16 cellular contexts compared by ENCODE assay signal in the genomic region with DNA sequence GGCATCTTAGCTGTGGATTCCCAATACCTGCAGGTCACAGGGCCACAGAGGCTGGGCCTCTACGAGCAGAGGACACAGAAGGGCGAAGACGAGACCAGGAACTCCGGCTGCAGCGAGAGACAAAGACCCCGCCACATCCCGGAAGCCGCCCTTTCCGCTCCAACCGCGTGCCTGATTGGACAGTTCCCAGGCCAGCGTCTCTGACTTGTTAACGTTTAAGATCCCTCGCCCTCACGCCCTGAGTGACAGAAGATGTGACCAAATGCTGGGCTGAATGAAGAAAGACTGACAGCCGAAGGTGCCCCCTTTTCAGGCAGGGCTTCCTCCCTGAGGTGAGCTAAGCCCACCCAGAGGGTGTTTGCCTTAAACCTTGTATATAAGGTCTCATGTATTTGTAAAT. TPM values are rescaled to one million over a fixed set of nuclear protein-coding genes. Genes with fewer than 3 reads are reported as not detected.
DNase-seq lines count a peak whose midpoint lies in the region; ATAC-seq, FAIRE-seq and TF ChIP-seq lines count a peak whose summit lies in the region.
"Had no signal": no experiment of that assay in that cellular context is flagged by ENCODE, and none has a peak within 500 bp of the region (broad histone marks: within the 10 kb centered on the region; RNA-seq: fewer than 3 reads in every experiment).

TSS of gene ZNF98 (minus strand) at position 127 of the 400 bp plus-strand sequence. CDS start at position 5, 122 bp downstream.

- ATAC-seq in left ventricle myocardium superior (peak; percentile 50), psoas muscle (no peak)
- ATAC-seq: activated CD8-positive, alpha-beta T cell treated with anti-CD3 and anti-CD28 coated beads for 36 hours had no signal

- TF ChIP-seq CTCF in psoas muscle (IDR thresholded peaks at IDR 0.05) = no peak

- 1 to 6% (median 5%) methylated on average over 16 of the region's 16 CpGs for WGBS in psoas muscle, 3 donors

- intact Hi-C loops in left ventricle myocardium superior (cut with micrococcal nuclease) (no loop called here), psoas muscle (cut with DNase I) (no loop called here)
- intact Hi-C loops in activated CD4-positive, alpha-beta T cell treated with anti-CD3 and anti-CD28 coated beads, Interleukin-2, amount 10 ng/mL, durations not matched to agents 24 days and 14 days (cut with micrococcal nuclease) = no loop called here

- H3K27ac ChIP-seq in psoas muscle = no peak within 1 kb of the TSS
- H3K27ac ChIP-seq: BLaER1 had no signal

- H3K27me3 ChIP-seq in psoas muscle (ENCODE audit: insufficient read depth in 3 of 3, low read length in 2 of 3) = peaks cover 0 to 4% (median 0%) of the 10 kb centered on the region in 3 donors
- H3K27me3 ChIP-seq: BLaER1 had no signal

- no peaks in the 10 kb centered on the region for H3K4me1 ChIP-seq in psoas muscle
- H3K4me1 ChIP-seq: BLaER1 had no signal

- peak; percentile 44 for DNase-seq in DMS 273 treated with DMSO at 0.1 percent for 48 hours (lab: John Stamatoyannopoulos, UW)
- peak; percentile 80 for DNase-seq in SK-N-DZ (ENCODE audit: low spot score)
- DNase-seq in left ventricle myocardium superior = peak; percentile 56
- peak; percentile 57 to 62 for DNase-seq in psoas muscle
- no peak for DNase-seq in GM19239 (ENCODE audit: insufficient read length, low spot score)
- no peak for DNase-seq in NCI-H226
- no peak for DNase-seq in NCI-H345 (lab: John Stamatoyannopoulos, UW)
- no peak for DNase-seq in activated CD4-positive, alpha-beta T cell treated with anti-CD3 and anti-CD28 coated beads, Interleukin-2, amount 10 ng/mL, durations not matched to agents 24 days and 14 days
- DNase-seq: activated CD8-positive, alpha-beta T cell treated with anti-CD3 and anti-CD28 coated beads for 36 hours; activated naive CD4-positive, alpha-beta T cell treated with anti-CD3 and anti-CD28 coated beads, Interleukin-2, amount 50 U/mL, for 16 hours; glutamatergic neuron; NCI-H1092; T-helper 1 cell had no signal

- no peaks in the 10 kb centered on the region for H3K9me3 ChIP-seq in psoas muscle

- H3K4me1 Mint-ChIP-seq in activated CD4-positive, alpha-beta T cell treated with anti-CD3 and anti-CD28 coated beads, Interleukin-2, amount 10 ng/mL, durations not matched to agents 24 days and 14 days = no peaks in the 10 kb centered on the region

- H3K27ac Mint-ChIP-seq in activated CD4-positive, alpha-beta T cell treated with anti-CD3 and anti-CD28 coated beads, Interleukin-2, amount 10 ng/mL, durations not matched to agents 24 days and 14 days = no peak within 1 kb of the TSS
- H3K27ac Mint-ChIP-seq: activated CD8-positive, alpha-beta T cell treated with anti-CD3 and anti-CD28 coated beads for 36 hours had no signal

- FAIRE-seq in GM19239 (lab: Jason Lieb, UNC) = no peak

- no peak within 1 kb of the TSS for H3K4me3 ChIP-seq in psoas muscle
- H3K4me3 ChIP-seq: BLaER1, smooth muscle cell had no signal

- H3K36me3 ChIP-seq in psoas muscle (ENCODE audit: insufficient read depth in 1 of 2, low read depth in 1 of 2) = no peaks in the 10 kb centered on the region
- H3K36me3 ChIP-seq: BLaER1 had no signal

- H3K36me3 Mint-ChIP-seq in activated CD4-positive, alpha-beta T cell treated with anti-CD3 and anti-CD28 coated beads, Interleukin-2, amount 10 ng/mL, durations not matched to agents 24 days and 14 days (ENCODE audit: low read depth) = no peaks in the 10 kb centered on the region

- no peaks in the 10 kb centered on the region for H3K27me3 Mint-ChIP-seq in activated CD4-positive, alpha-beta T cell treated with anti-CD3 and anti-CD28 coated beads, Interleukin-2, amount 10 ng/mL, durations not matched to agents 24 days and 14 days
- H3K27me3 Mint-ChIP-seq: activated CD8-positive, alpha-beta T cell treated with anti-CD3 and anti-CD28 coated beads for 36 hours had no signal

- no peak within 1 kb of the TSS for H3K4me3 Mint-ChIP-seq in activated CD4-positive, alpha-beta T cell treated with anti-CD3 and anti-CD28 coated beads, Interleukin-2, amount 10 ng/mL, durations not matched to agents 24 days and 14 days
- H3K4me3 Mint-ChIP-seq: activated CD8-positive, alpha-beta T cell treated with anti-CD3 and anti-CD28 coated beads for 36 hours had no signal

- peaks cover 9% of the 10 kb centered on the region for H3K9me3 Mint-ChIP-seq in activated CD4-positive, alpha-beta T cell treated with anti-CD3 and anti-CD28 coated beads, Interleukin-2, amount 10 ng/mL, durations not matched to agents 24 days and 14 days

RNA-seq across cellular contexts. Expression of gene ZNF98, which starts in this region (rescaled TPM):
- polyA plus RNA-seq in SK-N-DZ (2014; cell fraction: cytosol; rRNA removed) = 7.0 and 13.1 TPM in 2 replicates
- polyA plus RNA-seq in SK-N-DZ (2014; cell fraction: nucleus; rRNA removed) = 4.0 and 7.4 TPM in 2 replicates
- total RNA-seq in left ventricle myocardium superior = 0.55 TPM
- total RNA-seq in psoas muscle = under 1 TPM in 1 of 4 donors, not detected in 3; 0.36 TPM
- polyA plus RNA-seq in psoas muscle = under 1 TPM in 2 of 3 donors, not detected in 1; 0.03 to 0.04 TPM
- not detected in 2 replicates for total RNA-seq in activated CD4-positive, alpha-beta T cell treated with anti-CD3 and anti-CD28 coated beads, Interleukin-2, amount 10 ng/mL, durations not matched to agents 24 days and 14 days
- total RNA-seq: activated CD8-positive, alpha-beta T cell treated with anti-CD3 and anti-CD28 coated beads for 36 hours; dermis microvascular lymphatic vessel endothelial cell; smooth muscle cell had no signal
- polyA plus RNA-seq: smooth muscle cell had no signal

Comparison
In these comparisons a context has a peak if more than half of its experiments do, and no peak if none do; other contexts are left out.
1. Peak in DNase-seq and ATAC-seq in left ventricle myocardium superior; RNA of the gene not detected or under 1 TPM.
2. Peak in DNase-seq in psoas muscle; RNA of the gene not detected or under 1 TPM.
3. DNase-seq: peak in DMS 273 treated with DMSO at 0.1 percent for 48 hours (single experiment) and SK-N-DZ (single experiment); none in GM19239 (single experiment), NCI-H226 (single experiment), NCI-H345 (single experiment) and activated CD4-positive, alpha-beta T cell treated with anti-CD3 and anti-CD28 coated beads, Interleukin-2, amount 10 ng/mL, durations not matched to agents 24 days and 14 days (single experiment).